17 cellular contexts compared by ENCODE assay signal in genomic region chr7:90592036-90592435, GRCh38. TPM values are rescaled to one million over a fixed set of nuclear protein-coding genes. Genes with fewer than 3 reads are reported as not detected.
"Had no signal": no experiment of that assay in that cellular context is flagged by ENCODE, and none has a peak within 500 bp of the region (broad histone marks: within the 10 kb centered on the region; RNA-seq: fewer than 3 reads in every experiment).

No MANE protein-coding gene starts in this region.

- H3K36me3 ChIP-seq: left ventricle myocardium inferior, neural progenitor cell, right atrium auricular region had no signal

- ATAC-seq: activated CD8-positive, alpha-beta memory T cell treated with anti-CD3 and anti-CD28 coated beads, Interleukin-2, amount 10 ng/mL, durations not matched to agents 7 days and 5 days; effector memory CD8-positive, alpha-beta T cell; naive thymus-derived CD4-positive, alpha-beta T cell; stimulated activated naive CD8-positive, alpha-beta T cell treated with anti-CD3 and anti-CD28 coated beads, Interleukin-15, Interleukin-2, amounts not matched to agents 100 U/mL and 50 U/mL, for 24 hours had no signal

- H3K27me3 ChIP-seq: neural progenitor cell, right atrium auricular region had no signal

- H3K4me3 ChIP-seq: left ventricle myocardium inferior, neural progenitor cell, right atrium auricular region had no signal

- H3K4me2 ChIP-seq: neural progenitor cell had no signal

- H2AFZ ChIP-seq: neural progenitor cell had no signal

- H3K27ac ChIP-seq: left ventricle myocardium inferior, neural progenitor cell, right atrium auricular region had no signal

- H3K9me3 ChIP-seq: left ventricle myocardium inferior, right atrium auricular region had no signal

- H3K9ac ChIP-seq: neural progenitor cell had no signal

- FAIRE-seq: frontal cortex, keratinocyte had no signal

- DNase-seq: activated B cell treated with CpG ODN at 0.5 μM for 24 hours; activated CD4-positive, alpha-beta memory T cell treated with anti-CD3 and anti-CD28 coated beads, Interleukin-2, amount 10 ng/mL, durations not matched to agents 7 days and 5 days; activated CD4-positive, alpha-beta T cell treated with anti-CD3 and anti-CD28 coated beads for 4 hours; activated CD8-positive, alpha-beta memory T cell treated with anti-CD3 and anti-CD28 coated beads, Interleukin-2, amount 10 ng/mL, durations not matched to agents 7 days and 5 days; activated naive CD8-positive, alpha-beta T cell treated with anti-CD3 and anti-CD28 coated beads for 36 hours; amniotic stem cell; effector memory CD8-positive, alpha-beta T cell; hypothalamus; left ventricle myocardium inferior; naive thymus-derived CD4-positive, alpha-beta T cell; stimulated activated CD4-positive, alpha-beta T cell treated with anti-CD3 and anti-CD28 coated beads, Interleukin-2, amount 100 ng/mL, for 24 hours; stimulated activated naive CD8-positive, alpha-beta T cell treated with anti-CD3 and anti-CD28 coated beads, Interleukin-15, Interleukin-2, amounts not matched to agents 100 U/mL and 50 U/mL, for 24 hours; substantia nigra had no signal

RNA-seq across cellular contexts. Expression of gene CDK14, which starts 4.1 kb away (rescaled TPM):
- total RNA-seq: activated CD4-positive, alpha-beta memory T cell treated with anti-CD3 and anti-CD28 coated beads, Interleukin-2, amount 10 ng/mL, durations not matched to agents 7 days and 5 days had no signal
